Comparison of ENCODE assay signal across 28 cellular contexts in genomic region chr2:47260971-47261370, GRCh38.
"Had no signal": no experiment of that assay in that cellular context is flagged by ENCODE, and none has a peak within 500 bp of the region (broad histone marks: within the 10 kb centered on the region; RNA-seq: fewer than 3 reads in every experiment).

No MANE protein-coding gene starts in this region.

- H3K27ac Mint-ChIP-seq: activated CD4-positive, alpha-beta memory T cell treated with anti-CD3 and anti-CD28 coated beads, Interleukin-2, amount 10 ng/mL, durations not matched to agents 7 days and 5 days; activated CD4-positive, alpha-beta T cell treated with anti-CD3 and anti-CD28 coated beads for 36 hours; activated CD4-positive, alpha-beta T cell treated with anti-CD3 and anti-CD28 coated beads, Interleukin-2, amount 10 ng/mL, durations not matched to agents 7 days and 5 days; activated naive CD4-positive, alpha-beta T cell treated with anti-CD3 and anti-CD28 coated beads, Interleukin-2, amount 10 ng/mL, durations not matched to agents 7 days and 5 days; activated naive CD8-positive, alpha-beta T cell; activated T-cell treated with anti-CD3 and anti-CD28 coated beads, Interleukin-2, amount 50 U/mL, for 24 hours; activated T-cell treated with anti-CD3 and anti-CD28 coated beads, Interleukin-2, amount 50 U/mL, for 72 hours; dendritic cell treated with granulocyte-macrophage colony-stimulating factor and Interleukin-4, amounts not matched to agents 40 ng/mL and 50 ng/mL, for 4 days; endodermal cell; T-helper 17 cell; T-helper 2 cell treated with Interferon-gamma antibody and Interleukin-4, amounts not matched to agents 5 μg/mL and 100 μg/mL, for 36 hours had no signal

- H3K27me3 ChIP-seq: brain microvascular endothelial cell, dorsolateral prefrontal cortex had no signal

- H3K36me3 ChIP-seq: brain microvascular endothelial cell had no signal

- H3K4me1 Mint-ChIP-seq: activated CD4-positive, alpha-beta memory T cell treated with anti-CD3 and anti-CD28 coated beads, Interleukin-2, amount 10 ng/mL, durations not matched to agents 7 days and 5 days; activated CD4-positive, alpha-beta T cell treated with anti-CD3 and anti-CD28 coated beads for 36 hours; activated CD4-positive, alpha-beta T cell treated with anti-CD3 and anti-CD28 coated beads, Interleukin-2, amount 10 ng/mL, durations not matched to agents 7 days and 5 days; activated naive CD4-positive, alpha-beta T cell treated with anti-CD3 and anti-CD28 coated beads, Interleukin-2, amount 10 ng/mL, durations not matched to agents 7 days and 5 days; central memory CD8-positive, alpha-beta T cell had no signal

- DNase-seq: activated CD4-positive, alpha-beta memory T cell treated with anti-CD3 and anti-CD28 coated beads, Interleukin-2, amount 10 ng/mL, durations not matched to agents 7 days and 5 days; activated CD4-positive, alpha-beta T cell treated with anti-CD3 and anti-CD28 coated beads for 36 hours; activated CD4-positive, alpha-beta T cell treated with anti-CD3 and anti-CD28 coated beads, Interleukin-2, amount 10 ng/mL, durations not matched to agents 7 days and 5 days; activated CD4-positive, alpha-beta T cell treated with anti-CD3 and anti-CD28 coated beads, Interleukin-2, amount 50 U/mL, for 4 hours; activated CD4-positive, CD25-positive, alpha-beta regulatory T cell; activated CD4-positive, CD25-positive, alpha-beta regulatory T cell treated with anti-CD3 and anti-CD28 coated beads, Interleukin-2, amount 50 U/mL, for 72 hours; activated CD8-positive, alpha-beta memory T cell treated with anti-CD3 and anti-CD28 coated beads, Interleukin-2, amount 50 U/mL, for 48 hours; activated gamma-delta T cell; activated naive CD4-positive, alpha-beta T cell; activated naive CD4-positive, alpha-beta T cell treated with anti-CD3 and anti-CD28 coated beads, Interleukin-2, amount 10 ng/mL, durations not matched to agents 7 days and 5 days; activated T-cell treated with anti-CD3 and anti-CD28 coated beads for 4 hours; activated T-cell treated with anti-CD3 and anti-CD28 coated beads, Interleukin-2, amount 50 U/mL, for 24 hours; activated T-cell treated with anti-CD3 and anti-CD28 coated beads, Interleukin-2, amount 50 U/mL, for 72 hours; amniotic stem cell; anterior cingulate cortex; brain microvascular endothelial cell; dorsolateral prefrontal cortex; effector memory CD4-positive, alpha-beta T cell; endodermal cell; head of caudate nucleus; T-helper 17 cell; T1000 had no signal

- H3K27ac ChIP-seq: brain microvascular endothelial cell, coronary artery, dorsolateral prefrontal cortex had no signal

- H3K4me3 Mint-ChIP-seq: activated CD4-positive, alpha-beta memory T cell treated with anti-CD3 and anti-CD28 coated beads, Interleukin-2, amount 10 ng/mL, durations not matched to agents 7 days and 5 days; activated CD4-positive, alpha-beta T cell treated with anti-CD3 and anti-CD28 coated beads for 36 hours; activated CD4-positive, alpha-beta T cell treated with anti-CD3 and anti-CD28 coated beads, Interleukin-2, amount 10 ng/mL, durations not matched to agents 7 days and 5 days; activated naive CD4-positive, alpha-beta T cell treated with anti-CD3 and anti-CD28 coated beads, Interleukin-2, amount 10 ng/mL, durations not matched to agents 7 days and 5 days; activated naive CD8-positive, alpha-beta T cell; activated T-cell treated with anti-CD3 and anti-CD28 coated beads, Interleukin-2, amount 50 U/mL, for 24 hours; activated T-cell treated with anti-CD3 and anti-CD28 coated beads, Interleukin-2, amount 50 U/mL, for 72 hours; central memory CD8-positive, alpha-beta T cell; dendritic cell treated with granulocyte-macrophage colony-stimulating factor and Interleukin-4, amounts not matched to agents 40 ng/mL and 50 ng/mL, for 4 days; endodermal cell; T-helper 17 cell; T-helper 2 cell treated with Interferon-gamma antibody and Interleukin-4, amounts not matched to agents 5 μg/mL and 100 μg/mL, for 36 hours had no signal

- ATAC-seq: activated CD4-positive, alpha-beta T cell treated with anti-CD3 and anti-CD28 coated beads for 36 hours; activated T-cell treated with anti-CD3 and anti-CD28 coated beads, Interleukin-2, amount 50 U/mL, for 72 hours; esophagus mucosa; T-helper 17 cell had no signal

- H3K4me3 ChIP-seq: coronary artery, dorsolateral prefrontal cortex had no signal

- H3K27me3 Mint-ChIP-seq: activated CD4-positive, alpha-beta memory T cell treated with anti-CD3 and anti-CD28 coated beads, Interleukin-2, amount 10 ng/mL, durations not matched to agents 7 days and 5 days; activated CD4-positive, alpha-beta T cell treated with anti-CD3 and anti-CD28 coated beads for 36 hours; activated CD4-positive, alpha-beta T cell treated with anti-CD3 and anti-CD28 coated beads, Interleukin-2, amount 10 ng/mL, durations not matched to agents 7 days and 5 days; activated naive CD8-positive, alpha-beta T cell; activated T-cell treated with anti-CD3 and anti-CD28 coated beads, Interleukin-2, amount 50 U/mL, for 24 hours; central memory CD8-positive, alpha-beta T cell; dendritic cell treated with granulocyte-macrophage colony-stimulating factor and Interleukin-4, amounts not matched to agents 40 ng/mL and 50 ng/mL, for 4 days had no signal

- H3K9me3 Mint-ChIP-seq: activated CD4-positive, alpha-beta memory T cell treated with anti-CD3 and anti-CD28 coated beads, Interleukin-2, amount 10 ng/mL, durations not matched to agents 7 days and 5 days; activated CD4-positive, alpha-beta T cell treated with anti-CD3 and anti-CD28 coated beads, Interleukin-2, amount 10 ng/mL, durations not matched to agents 7 days and 5 days; activated naive CD4-positive, alpha-beta T cell treated with anti-CD3 and anti-CD28 coated beads, Interleukin-2, amount 10 ng/mL, durations not matched to agents 7 days and 5 days; activated T-cell treated with anti-CD3 and anti-CD28 coated beads, Interleukin-2, amount 50 U/mL, for 24 hours; activated T-cell treated with anti-CD3 and anti-CD28 coated beads, Interleukin-2, amount 50 U/mL, for 72 hours; central memory CD8-positive, alpha-beta T cell; dendritic cell treated with granulocyte-macrophage colony-stimulating factor and Interleukin-4, amounts not matched to agents 40 ng/mL and 50 ng/mL, for 4 days; endodermal cell; T-helper 2 cell treated with Interferon-gamma antibody and Interleukin-4, amounts not matched to agents 5 μg/mL and 100 μg/mL, for 36 hours had no signal

- H3K36me3 Mint-ChIP-seq: activated naive CD4-positive, alpha-beta T cell treated with anti-CD3 and anti-CD28 coated beads, Interleukin-2, amount 10 ng/mL, durations not matched to agents 7 days and 5 days; activated naive CD8-positive, alpha-beta T cell had no signal
